13 cellular contexts compared by ENCODE assay signal in the genomic region with DNA sequence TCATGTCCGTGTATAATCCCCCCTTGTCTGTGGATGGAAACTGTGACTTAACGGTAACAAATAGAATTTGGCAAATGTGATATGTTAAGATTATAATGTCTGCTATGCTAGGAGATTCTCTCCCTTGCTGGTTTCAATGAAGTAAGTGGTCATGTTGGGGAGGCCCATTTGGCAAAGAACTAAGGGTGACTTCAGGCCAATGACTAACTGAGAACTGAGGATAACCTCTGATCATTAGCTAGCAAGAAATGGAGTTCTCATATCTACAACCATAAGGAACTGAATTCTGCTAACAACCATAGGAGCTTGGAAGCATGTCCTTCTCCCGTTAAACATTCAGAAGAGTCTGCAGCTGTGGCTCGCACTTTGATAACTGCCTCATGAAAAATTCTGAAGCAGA. TPM values are rescaled to one million over a fixed set of nuclear protein-coding genes. Genes with fewer than 3 reads are reported as not detected.
DNase-seq lines count a peak whose midpoint lies in the region; ATAC-seq, FAIRE-seq and TF ChIP-seq lines count a peak whose summit lies in the region.
"Had no signal": no experiment of that assay in that cellular context is flagged by ENCODE, and none has a peak within 500 bp of the region (broad histone marks: within the 10 kb centered on the region; RNA-seq: fewer than 3 reads in every experiment).

No MANE protein-coding gene starts in this region.

- H3K4me1 ChIP-seq in PC-9 (replicated peaks; ENCODE audit: insufficient read depth) (peaks cover 19% of the 10 kb centered on the region), mesenchymal stem cell (ENCODE audit: control insufficient read depth, insufficient read depth, low read depth, low read length) (peaks cover 5% of the 10 kb centered on the region)

- no peak overlapping the region for H2BK120ac ChIP-seq in mesenchymal stem cell (ENCODE audit: low read depth, low read length)

- no peak overlapping the region for H3K23ac ChIP-seq in mesenchymal stem cell (ENCODE audit: low read length in 2 of 2)

- H3K9me3 Mint-ChIP-seq in CD4-positive, alpha-beta T cell = no peaks in the 10 kb centered on the region
- H3K9me3 Mint-ChIP-seq in activated CD8-positive, alpha-beta T cell treated with anti-CD3 and anti-CD28 coated beads, Interleukin-2, amount 10 ng/mL, durations not matched to agents 7 days and 5 days (ENCODE audit: insufficient read depth) = no peaks in the 10 kb centered on the region
- no peaks in the 10 kb centered on the region for H3K9me3 Mint-ChIP-seq in naive B cell
- H3K9me3 Mint-ChIP-seq: CD14-positive monocyte had no signal

- H2BK15ac ChIP-seq in mesenchymal stem cell (ENCODE audit: low read depth, poor library complexity, severe bottlenecking) = no peak overlapping the region

- H3K27me3 ChIP-seq in CD4-positive, alpha-beta T cell (ENCODE audit: control insufficient read depth, insufficient read depth, low read length) = no peaks in the 10 kb centered on the region
- H3K27me3 ChIP-seq in PC-9 (ENCODE audit: insufficient read depth, low read depth) (no peaks in the 10 kb centered on the region), mesenchymal stem cell (ENCODE audit: control insufficient read depth in 1 of 2, insufficient read depth in 1 of 2, low read length in 2 of 2) (no peaks in the 10 kb centered on the region)

- H3K79me2 ChIP-seq in PC-9 (ENCODE audit: low read depth) = no peaks in the 10 kb centered on the region

- H3K4me1 Mint-ChIP-seq in CD4-positive, alpha-beta T cell (ENCODE audit: low read depth) = peaks cover 89% of the 10 kb centered on the region
- peaks cover 57% of the 10 kb centered on the region for H3K4me1 Mint-ChIP-seq in activated CD8-positive, alpha-beta T cell treated with anti-CD3 and anti-CD28 coated beads, Interleukin-2, amount 10 ng/mL, durations not matched to agents 7 days and 5 days (ENCODE audit: low read depth)
- H3K4me1 Mint-ChIP-seq in naive B cell = peaks cover 31 to 64% (median 50%) of the 10 kb centered on the region in 3 donors

- H4K8ac ChIP-seq in mesenchymal stem cell (ENCODE audit: low read length) = no peak overlapping the region

- peaks cover 14% of the 10 kb centered on the region; the same call in 1 of the 2 replicates for H3F3A ChIP-seq in PC-9 (ENCODE audit: insufficient read depth, low read depth)

- CTCF ChIA-PET in CD4-positive, alpha-beta T cell (lab: Charles Lee) = interaction anchor here (0.6 kb wide), 1 partner anchor 23 kb away, joined by 3 read pairs; no protein-coding TSS in a partner anchor
- CTCF ChIA-PET in activated CD8-positive, alpha-beta T cell treated with anti-CD3 and anti-CD28 coated beads, Interleukin-2, amount 10 ng/mL, durations not matched to agents 7 days and 5 days (lab: Charles Lee) = interaction anchor here (0.8 to 2.9 kb wide), 5 partner anchors 25 to 56 kb away, joined by 4 to 11 read pairs (median 10); a partner anchor contains a TSS
- CTCF ChIA-PET in PC-9 (lab: Charles Lee) = interaction anchor here (0.5 kb wide), 1 partner anchor 33 kb away, joined by 3 read pairs; no protein-coding TSS in a partner anchor

- FAIRE-seq in GM12891 (lab: Jason Lieb, UNC) = peak; percentile 80

- no peak for ATAC-seq in CD4-positive, alpha-beta T cell (ENCODE audit: poor library complexity)
- ATAC-seq in activated CD8-positive, alpha-beta T cell treated with anti-CD3 and anti-CD28 coated beads, Interleukin-2, amount 10 ng/mL, durations not matched to agents 7 days and 5 days = peak; percentile 10
- no peak for ATAC-seq in naive B cell (ENCODE audit: low read depth in 2 of 2)

- no peaks in the 10 kb centered on the region for H3K9me2 ChIP-seq in PC-9 (ENCODE audit: insufficient read depth)

- H3K18ac ChIP-seq in mesenchymal stem cell (ENCODE audit: low read depth in 1 of 2, low read length in 2 of 2) = no peak overlapping the region

- H2AFZ ChIP-seq in PC-9 (no peak overlapping the region; the same call in 1 of the 2 replicates), mesenchymal stem cell (ENCODE audit: low read depth, low read length) (no peak overlapping the region)

- no peak overlapping the region for H3K27ac ChIP-seq in CD4-positive, alpha-beta T cell (ENCODE audit: low read depth, low read length)
- H3K27ac ChIP-seq in PC-9 (no peak overlapping the region), mesenchymal stem cell (ENCODE audit: low read length, poor library complexity, severe bottlenecking) (no peak overlapping the region)
- H3K27ac ChIP-seq: HL-60, VCaP had no signal

- DNase-seq in CD4-positive, alpha-beta T cell = no peak
- DNase-seq in GM12891 (ENCODE audit: insufficient read length, low spot score) (no peak), naive B cell (no peak), PC-9 (no peak), mesenchymal stem cell (no peak), OCI-M2 (lab: John Stamatoyannopoulos, UW; ENCODE audit: unreplicated experiment) (no peak), dermis blood vessel endothelial cell (no peak)
- no peak for DNase-seq in activated CD8-positive, alpha-beta T cell treated with anti-CD3 and anti-CD28 coated beads, Interleukin-2, amount 10 ng/mL, durations not matched to agents 7 days and 5 days
- DNase-seq: effector CD4-positive, alpha-beta T cell; RPMI8226 had no signal

- H3K4me2 ChIP-seq in PC-9 = no peak overlapping the region
- H3K4me2 ChIP-seq in mesenchymal stem cell (ENCODE audit: low read length, poor library complexity, severe bottlenecking) = no peak overlapping the region

- peak overlapping the region; percentile 81 for H3K4me3 Mint-ChIP-seq in CD4-positive, alpha-beta T cell
- H3K4me3 Mint-ChIP-seq in activated CD8-positive, alpha-beta T cell treated with anti-CD3 and anti-CD28 coated beads, Interleukin-2, amount 10 ng/mL, durations not matched to agents 7 days and 5 days = peak overlapping the region; percentile 85
- H3K4me3 Mint-ChIP-seq in naive B cell = peak overlapping the region in 6 of 8 donors; percentile 11 to 89 (median 34)

- no peaks in the 10 kb centered on the region for H3K27me3 Mint-ChIP-seq in CD4-positive, alpha-beta T cell
- no peaks in the 10 kb centered on the region for H3K27me3 Mint-ChIP-seq in activated CD8-positive, alpha-beta T cell treated with anti-CD3 and anti-CD28 coated beads, Interleukin-2, amount 10 ng/mL, durations not matched to agents 7 days and 5 days (ENCODE audit: low read depth)
- H3K27me3 Mint-ChIP-seq in naive B cell = no peaks in the 10 kb centered on the region

- no peak overlapping the region for H2BK5ac ChIP-seq in mesenchymal stem cell (ENCODE audit: low read depth, low read length, poor library complexity, severe bottlenecking)

- TF ChIP-seq CTCF in CD4-positive, alpha-beta T cell (IDR thresholded peaks at IDR 0.05) = no peak
- TF ChIP-seq CTCF in PC-9 (conservative IDR thresholded peaks at IDR 0.05) = no peak

- no peak overlapping the region for H4K91ac ChIP-seq in mesenchymal stem cell (ENCODE audit: low read length)

- no peaks in the 10 kb centered on the region for H3K9me3 ChIP-seq in CD4-positive, alpha-beta T cell (ENCODE audit: control insufficient read depth, low read length)
- no peaks in the 10 kb centered on the region for H3K9me3 ChIP-seq in PC-9 (ENCODE audit: insufficient read depth, low read depth)
- no peaks in the 10 kb centered on the region for H3K9me3 ChIP-seq in mesenchymal stem cell (ENCODE audit: control insufficient read depth, low read length)

- no peak overlapping the region for H2BK12ac ChIP-seq in mesenchymal stem cell (ENCODE audit: low read length in 2 of 2)

- H3K27ac Mint-ChIP-seq in CD4-positive, alpha-beta T cell = peak overlapping the region; percentile 83
- H3K27ac Mint-ChIP-seq in activated CD8-positive, alpha-beta T cell treated with anti-CD3 and anti-CD28 coated beads, Interleukin-2, amount 10 ng/mL, durations not matched to agents 7 days and 5 days = peak overlapping the region; percentile 92
- peak overlapping the region in 3 of 6 donors; percentile 8 to 83 (median 53) for H3K27ac Mint-ChIP-seq in naive B cell

- WGBS in mesenchymal stem cell = 95% methylated on average over 4 of the region's 4 CpGs

- H3K4me3 ChIP-seq in PC-9 (no peak overlapping the region), mesenchymal stem cell (ENCODE audit: insufficient read depth in 1 of 2, low read depth in 1 of 2, low read length in 2 of 2) (no peak overlapping the region)

- peaks cover 10% of the 10 kb centered on the region for H3K36me3 Mint-ChIP-seq in CD4-positive, alpha-beta T cell (ENCODE audit: low read depth)
- H3K36me3 Mint-ChIP-seq in activated CD8-positive, alpha-beta T cell treated with anti-CD3 and anti-CD28 coated beads, Interleukin-2, amount 10 ng/mL, durations not matched to agents 7 days and 5 days (ENCODE audit: low read depth) = peaks cover 57% of the 10 kb centered on the region
- H3K36me3 Mint-ChIP-seq in naive B cell = no peaks in the 10 kb centered on the region

- H2AK5ac ChIP-seq in mesenchymal stem cell (ENCODE audit: low read length, severe bottlenecking) = no peak overlapping the region

- no peak for TF ChIP-seq POLR2A in GM12891 (IDR thresholded peaks at IDR 0.05; ENCODE audit: low read depth, low read length)

- BruUV-seq in PC-9 (replicated peaks; lab: Mats Ljungman, UMichigan) = no TSS peak

- H3K36me3 ChIP-seq in PC-9 (ENCODE audit: low read depth) (no peaks in the 10 kb centered on the region), mesenchymal stem cell (ENCODE audit: control insufficient read depth in 1 of 2, insufficient read depth in 2 of 2, low read depth in 1 of 2, low read length in 2 of 2) (no peaks in the 10 kb centered on the region)

- no peak overlapping the region for H3K9ac ChIP-seq in mesenchymal stem cell (ENCODE audit: low read length)

- H4K20me1 ChIP-seq in PC-9 (ENCODE audit: insufficient read depth) = no peaks in the 10 kb centered on the region

- no peaks in the 10 kb centered on the region for H3K79me1 ChIP-seq in mesenchymal stem cell (replicated peaks; ENCODE audit: low read length, poor library complexity, severe bottlenecking)

- H3K4ac ChIP-seq in mesenchymal stem cell (ENCODE audit: low read depth in 1 of 2, low read length in 2 of 2) = no peak overlapping the region

- POLR2A ChIA-PET in CD4-positive, alpha-beta T cell (lab: Charles Lee) = interaction anchor here (0.6 to 4.7 kb wide), 6 partner anchors 17 to 479 kb away, joined by 3 to 29 read pairs (median 4); a partner anchor contains a TSS
- POLR2A ChIA-PET in activated CD8-positive, alpha-beta T cell treated with anti-CD3 and anti-CD28 coated beads, Interleukin-2, amount 10 ng/mL, durations not matched to agents 7 days and 5 days (lab: Charles Lee) = interaction anchor here (0.7 to 5.2 kb wide), 5 partner anchors 27 to 644 kb away, joined by 4 to 33 read pairs (median 12); a partner anchor contains a TSS
- POLR2A ChIA-PET in PC-9 (lab: Charles Lee; ENCODE audit: unreplicated experiment) = no interaction called here

- H3K14ac ChIP-seq in mesenchymal stem cell (ENCODE audit: low read length in 2 of 2) = no peak overlapping the region

- intact Hi-C loops in CD4-positive, alpha-beta T cell (cut with DNase I, micrococcal nuclease) = no loop called here
- intact Hi-C loops in PC-9 (cut with micrococcal nuclease; ENCODE audit: unreplicated experiment) = no loop called here

RNA-seq across cellular contexts. Expression of a gene that starts 2.3 kb away (rescaled TPM):
- 10 to 100 TPM; 19.5 to 23.9 TPM for total RNA-seq in CD4-positive, alpha-beta T cell
- polyA plus RNA-seq in GM12891 (2012; ENCODE audit: low read depth, missing spikeins) = 114 TPM
- 100 to 1,000 TPM; 181 to 191 TPM for total RNA-seq in activated CD8-positive, alpha-beta T cell treated with anti-CD3 and anti-CD28 coated beads, Interleukin-2, amount 10 ng/mL, durations not matched to agents 7 days and 5 days
- 10 to 100 TPM in 2 of 6 donors, 1 to 10 TPM in 4; 5.1 to 25.9 (median 5.6) TPM for polyA plus RNA-seq in naive B cell (ENCODE audit: low read depth in 6 of 6)
- total RNA-seq in PC-9 (2021) = 0.40 and 0.70 TPM in 2 replicates
- 0.21 TPM for polyA plus RNA-seq in mesenchymal stem cell (2013, experiment 1 of 2)
- 0.10 TPM for polyA plus RNA-seq in mesenchymal stem cell (2013, experiment 2 of 2)
- total RNA-seq in dermis blood vessel endothelial cell = 0.51 and 1.7 TPM in 2 replicates

RNA-seq across cellular contexts. Expression of a gene that starts 27.1 kb away (rescaled TPM):
- 10 to 100 TPM; 67.4 to 70.0 TPM for total RNA-seq in CD4-positive, alpha-beta T cell
- polyA plus RNA-seq in GM12891 (2012; ENCODE audit: low read depth, missing spikeins) = 57.7 TPM
- 100 to 1,000 TPM; 158 to 165 TPM for total RNA-seq in activated CD8-positive, alpha-beta T cell treated with anti-CD3 and anti-CD28 coated beads, Interleukin-2, amount 10 ng/mL, durations not matched to agents 7 days and 5 days
- polyA plus RNA-seq in naive B cell (ENCODE audit: low read depth in 6 of 6) = 1 to 10 TPM; 1.8 to 6.9 (median 4.0) TPM
- total RNA-seq in PC-9 (2021) (4.3 and 4.8 TPM in 2 replicates), dermis blood vessel endothelial cell (9.5 and 17.3 TPM in 2 replicates)
- polyA plus RNA-seq in mesenchymal stem cell (2013, experiment 1 of 2) = 4.0 TPM
- polyA plus RNA-seq in mesenchymal stem cell (2013, experiment 2 of 2) = 4.1 TPM

Comparison
In these comparisons a context has a peak if more than half of its experiments do, and no peak if none do; other contexts are left out.
1. H3K4me3 Mint-ChIP-seq: peak in every context shown above with its lines; median percentile 85 in activated CD8-positive, alpha-beta T cell treated with anti-CD3 and anti-CD28 coated beads, Interleukin-2, amount 10 ng/mL, durations not matched to agents 7 days and 5 days; 81 in CD4-positive, alpha-beta T cell; 34 in naive B cell.
2. RNA of a gene that starts 2.3 kb away (total RNA-seq): 181 to 191 TPM in activated CD8-positive, alpha-beta T cell treated with anti-CD3 and anti-CD28 coated beads, Interleukin-2, amount 10 ng/mL, durations not matched to agents 7 days and 5 days; 19.5 to 23.9 TPM in CD4-positive, alpha-beta T cell, 0.51 to 1.7 TPM in dermis blood vessel endothelial cell and 0.40 to 0.70 TPM in PC-9; every median in the first group is over 4 times any median in the second.